ENCODE assay signal across 8 cellular contexts in the genomic region with DNA sequence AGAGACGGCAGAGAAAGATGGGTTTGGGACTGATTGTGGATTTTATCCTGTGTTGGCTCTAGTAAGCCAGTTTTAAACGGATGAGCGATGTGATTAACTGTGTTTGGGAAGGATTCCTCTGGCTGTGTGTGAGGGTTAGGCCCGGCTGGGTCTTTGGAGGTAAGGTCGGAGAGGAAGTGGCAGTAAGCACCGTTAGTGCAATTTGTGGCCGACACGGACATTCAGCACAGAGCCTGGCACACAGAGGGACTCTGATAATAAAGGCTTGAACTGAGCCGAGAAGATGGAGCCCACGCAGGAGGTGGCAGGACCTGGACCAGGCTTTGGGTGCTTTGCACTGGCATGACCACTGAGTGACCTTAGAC. TPM values are rescaled to one million over a fixed set of nuclear protein-coding genes. Genes with fewer than 3 reads are reported as not detected.
DNase-seq lines count a peak whose midpoint lies in the region; TF ChIP-seq lines count a peak whose summit lies in the region.

No MANE protein-coding gene starts in this region.

- H3K9ac ChIP-seq in HUES64 (ENCODE audit: low read depth, low read length) = peak overlapping the region; percentile 88
- H3K9ac ChIP-seq in mucosa of stomach (ENCODE audit: low read length) = peak overlapping the region; percentile 90

- H3K9me3 ChIP-seq in HUES64 (ENCODE audit: insufficient read depth, low read depth, low read length) (no peaks in the 10 kb centered on the region), breast epithelium (no peaks in the 10 kb centered on the region), mucosa of stomach (ENCODE audit: control insufficient read depth, low read length) (no peaks in the 10 kb centered on the region)

- in situ Hi-C loops in G401 (cut with HindIII; ENCODE audit: low sequenced_read_pairs) = no loop called here

- no peaks in the 10 kb centered on the region for H3K36me3 ChIP-seq in HUES64 (ENCODE audit: insufficient read depth, low read length)
- H3K36me3 ChIP-seq in breast epithelium = no peaks in the 10 kb centered on the region
- no peaks in the 10 kb centered on the region for H3K36me3 ChIP-seq in mucosa of stomach (ENCODE audit: control insufficient read depth, insufficient read depth, low read length)

- CTCF ChIA-PET in AG04449 (lab: Yijun Ruan, JAX) = interaction anchor here (0.6 to 3.9 kb wide), 4 partner anchors 11 to 177 kb away, joined by 3 to 17 read pairs (median 4); a partner anchor contains a TSS

- DNase-seq in AG04449 (ENCODE audit: low read depth, low spot score) = no peak
- DNase-seq in breast epithelium (ENCODE audit: low spot score in 2 of 2) = no peak
- DNase-seq in AG08395 (ENCODE audit: low spot score) = no peak
- no peak for DNase-seq in NCI-H1092 treated with DMSO at 0.1 percent for 48 hours (lab: John Stamatoyannopoulos, UW)
- DNase-seq in G401 (ENCODE audit: low spot score) = no peak
- no peak for DNase-seq in HUDEP-2 (lab: John Stamatoyannopoulos, UW; ENCODE audit: unreplicated experiment in 76 of 76)

- POLR2A ChIA-PET in AG04449 (lab: Yijun Ruan, JAX) = interaction anchor here (1.8 kb wide), 1 partner anchor 54 kb away, joined by 7 read pairs; a partner anchor contains a TSS

- no peak overlapping the region for H3K27ac ChIP-seq in HUES64 (ENCODE audit: low read depth, low read length)
- peak overlapping the region; percentile 93 to 95 for H3K27ac ChIP-seq in breast epithelium

- H3K27me3 ChIP-seq in HUES64 (ENCODE audit: insufficient read depth, low read length) = peaks cover 4% of the 10 kb centered on the region; the same call in 1 of the 2 replicates
- no peaks in the 10 kb centered on the region for H3K27me3 ChIP-seq in breast epithelium
- no peaks in the 10 kb centered on the region for H3K27me3 ChIP-seq in mucosa of stomach (ENCODE audit: control insufficient read depth, insufficient read depth, low read length)

- WGBS in HUES64 = 59% methylated on average over 10 of the region's 10 CpGs

- H3K4me1 ChIP-seq in HUES64 (ENCODE audit: insufficient read depth, low read length) (peaks cover 21% of the 10 kb centered on the region), breast epithelium (peaks cover 7 to 22% of the 10 kb centered on the region in 2 donors), mucosa of stomach (ENCODE audit: control insufficient read depth, insufficient read depth, low read length) (peaks cover 28% of the 10 kb centered on the region)

- H3K4me3 ChIP-seq in AG04449 (ENCODE audit: low read depth, low read length) (peak overlapping the region; percentile 91), HUES64 (ENCODE audit: low read length) (peak overlapping the region; percentile 96), breast epithelium (peak overlapping the region; percentile 68 to 90 (median 88)), mucosa of stomach (ENCODE audit: low read length) (peak overlapping the region; percentile 92)

- TF ChIP-seq CTCF in AG04449 (IDR thresholded peaks at IDR 0.05; ENCODE audit: insufficient read depth, low read length, missing control alignments) = no peak
- no peak for TF ChIP-seq CTCF in breast epithelium (IDR thresholded peaks at IDR 0.05)

- no peak for TF ChIP-seq POLR2A in breast epithelium (IDR thresholded peaks at IDR 0.05)

- intact Hi-C loops in breast epithelium (cut with DNase I; ENCODE audit: low total_unique reads) = no loop called here

RNA-seq across cellular contexts. Expression of a gene that starts 1.3 kb away (rescaled TPM):
- 23.8 TPM for polyA plus RNA-seq in HUES64 (2013, experiment 1 of 2)
- 23.2 TPM for polyA plus RNA-seq in HUES64 (2013, experiment 2 of 2)
- 10 to 100 TPM; 71.6 to 79.2 (median 75.4) TPM for total RNA-seq in breast epithelium
- 21.0 and 32.6 TPM in 2 replicates for total RNA-seq in G401 (2014; rRNA removed; shearing (Covaris generic))

RNA-seq across cellular contexts. Expression of a gene that starts 21.1 kb away (rescaled TPM):
- polyA plus RNA-seq in HUES64 (2013, experiment 1 of 2) = 63.7 TPM
- polyA plus RNA-seq in HUES64 (2013, experiment 2 of 2) = 83.7 TPM
- 10 to 100 TPM; 16.6 to 39.0 (median 22.1) TPM for total RNA-seq in breast epithelium
- 22.8 and 31.9 TPM in 2 replicates for total RNA-seq in G401 (2014; rRNA removed; shearing (Covaris generic))

RNA-seq across cellular contexts. Expression of a gene that starts 38.2 kb away (rescaled TPM):
- polyA plus RNA-seq in HUES64 (2013, experiment 1 of 2) = 14.7 TPM
- polyA plus RNA-seq in HUES64 (2013, experiment 2 of 2) = 17.8 TPM
- under 1 TPM in 2 of 3 donors, not detected in 1; 0.33 to 0.88 TPM for total RNA-seq in breast epithelium
- 28.9 and 29.4 TPM in 2 replicates for total RNA-seq in G401 (2014; rRNA removed; shearing (Covaris generic))

RNA-seq across cellular contexts. Expression of a gene that starts 54.4 kb away (rescaled TPM):
- 2.7 TPM for polyA plus RNA-seq in HUES64 (2013, experiment 1 of 2)
- polyA plus RNA-seq in HUES64 (2013, experiment 2 of 2) = 4.4 TPM
- 1 to 10 TPM; 4.2 to 8.2 (median 7.2) TPM for total RNA-seq in breast epithelium
- total RNA-seq in G401 (2014; rRNA removed; shearing (Covaris generic)) = 17.4 and 18.3 TPM in 2 replicates

Comparison
In these comparisons a context has a peak if more than half of its experiments do, and no peak if none do; other contexts are left out.
1. RNA of a gene that starts 38.2 kb away (total RNA-seq): 28.9 to 29.4 TPM in G401; 0.33 to 0.88 TPM in breast epithelium; every median in the first group is over 10 times any median in the second.
2. Peak in every context shown above with its lines, with median percentiles within 50 percentile points of each other: H3K4me3 ChIP-seq.